In genomic region chr11:114318361-114318760, GRCh38 we compare ENCODE assay signal across 10 cellular contexts.
DNase-seq lines count a peak whose midpoint lies in the region; TF ChIP-seq lines count a peak whose summit lies in the region.
"Had no signal": no experiment of that assay in that cellular context is flagged by ENCODE, and none has a peak within 500 bp of the region (broad histone marks: within the 10 kb centered on the region; RNA-seq: fewer than 3 reads in every experiment).

No MANE protein-coding gene starts in this region.

- H3K4me3 ChIP-seq in parathyroid adenoma (ENCODE audit: low read depth, low read length): no peak overlapping the region
- H3K4me3 ChIP-seq: body of pancreas, lung had no signal

- peak; percentile 92 for DNase-seq in DMS53 treated with DMSO at 0.1 percent for 48 hours (lab: John Stamatoyannopoulos, UW; ENCODE audit: unreplicated experiment)
- peak; percentile 72 for DNase-seq in NCI-H1436 (lab: John Stamatoyannopoulos, UW)
- DNase-seq in GOT3 (lab: John Stamatoyannopoulos, UW): no peak
- no peak for DNase-seq in SKM-1 treated with dmso at 0.1 percent for 144 hours (lab: John Stamatoyannopoulos, UW; ENCODE audit: unreplicated experiment)
- DNase-seq in hippocampal formation (lab: John Stamatoyannopoulos, UW): no peak
- DNase-seq: body of pancreas; stimulated activated CD4-positive, alpha-beta T cell treated with anti-CD3 and anti-CD28 coated beads, Interleukin-4, amount 100 ng/mL, for 1 hour had no signal

- H3K9me3 ChIP-seq in parathyroid adenoma (ENCODE audit: control insufficient read depth, low read length): no peaks in the 10 kb centered on the region
- H3K9me3 ChIP-seq: body of pancreas had no signal

- TF ChIP-seq CTCF in VCaP (conservative IDR thresholded peaks at IDR 0.05): no peak
- TF ChIP-seq CTCF in parathyroid adenoma (IDR thresholded peaks at IDR 0.05): no peak

- H3K9ac ChIP-seq in parathyroid adenoma: no peak overlapping the region

- no peaks in the 10 kb centered on the region for H3K27me3 ChIP-seq in parathyroid adenoma (ENCODE audit: control insufficient read depth, insufficient read depth, low read length)
- H3K27me3 ChIP-seq: body of pancreas had no signal

- H2AFZ ChIP-seq in parathyroid adenoma: no peak overlapping the region

- no peaks in the 10 kb centered on the region for H3K79me2 ChIP-seq in parathyroid adenoma

- H3K27ac ChIP-seq in VCaP: peak overlapping the region; percentile 94
- peak overlapping the region; percentile 11 for H3K27ac ChIP-seq in parathyroid adenoma

- H3K36me3 ChIP-seq in parathyroid adenoma (ENCODE audit: control insufficient read depth, insufficient read depth, low read length): no peaks in the 10 kb centered on the region

- no peaks in the 10 kb centered on the region for H3K4me1 ChIP-seq in parathyroid adenoma

- no peak overlapping the region for H3K4me2 ChIP-seq in parathyroid adenoma (ENCODE audit: low read length)

Comparison
In these comparisons a context has a peak if more than half of its experiments do, and no peak if none do; other contexts are left out.
1. DNase-seq: peak in DMS53 treated with DMSO at 0.1 percent for 48 hours (single experiment) and NCI-H1436 (single experiment); none in GOT3 (single experiment), SKM-1 treated with dmso at 0.1 percent for 144 hours (single experiment) and hippocampal formation (0 of 2).